In genomic region chr20:50690979-50691584, GRCh38 we compare ENCODE assay signal across 8 cellular contexts. TPM values are rescaled to one million over a fixed set of nuclear protein-coding genes. Genes with fewer than 3 reads are reported as not detected.
DNase-seq lines count a peak whose midpoint lies in the region; ATAC-seq and TF ChIP-seq lines count a peak whose summit lies in the region.

Gene RIPOR3, minus strand, starts transcription at chr20:50691542. Its CDS starts 414 bp downstream, at chr20:50691128.

- no peaks in the 10 kb centered on the region for H3K36me3 ChIP-seq in thymus (ENCODE audit: control insufficient read depth, insufficient read depth)

- intact Hi-C loops in activated CD4-positive, alpha-beta T cell treated with anti-CD3 and anti-CD28 coated beads for 36 hours (cut with DNase I, micrococcal nuclease): no loop called here
- intact Hi-C loops in dorsolateral prefrontal cortex (cut with DNase I): no loop called here
- intact Hi-C loops in activated CD4-positive, alpha-beta memory T cell treated with anti-CD3 and anti-CD28 coated beads for 36 hours (cut with micrococcal nuclease): no loop called here

- POLR2A ChIA-PET in activated CD4-positive, alpha-beta T cell treated with anti-CD3 and anti-CD28 coated beads for 36 hours (lab: Charles Lee): no interaction called here
- POLR2A ChIA-PET in activated CD4-positive, alpha-beta memory T cell treated with anti-CD3 and anti-CD28 coated beads for 36 hours (lab: Charles Lee): no interaction called here

- ATAC-seq in activated CD4-positive, alpha-beta T cell treated with anti-CD3 and anti-CD28 coated beads for 36 hours: no peak
- ATAC-seq in HG02884 (IDR thresholded peaks at IDR 0.05; ENCODE audit: unreplicated experiment): no peak
- ATAC-seq in GM21717 (IDR thresholded peaks at IDR 0.05; ENCODE audit: unreplicated experiment): no peak

- no peak for TF ChIP-seq CTCF in dorsolateral prefrontal cortex (IDR thresholded peaks at IDR 0.05 in 54 of 56, conservative IDR thresholded peaks at IDR 0.05 in 2 of 56; ENCODE audit: low read depth in 1 of 56, partially characterized antibody in 56 of 56)

- H3K36me3 Mint-ChIP-seq in activated CD4-positive, alpha-beta T cell treated with anti-CD3 and anti-CD28 coated beads for 36 hours (ENCODE audit: low read depth): no peaks in the 10 kb centered on the region
- no peaks in the 10 kb centered on the region for H3K36me3 Mint-ChIP-seq in activated CD4-positive, alpha-beta memory T cell treated with anti-CD3 and anti-CD28 coated beads for 36 hours

- H3K4me1 Mint-ChIP-seq in activated CD4-positive, alpha-beta T cell treated with anti-CD3 and anti-CD28 coated beads for 36 hours: peaks cover 8% of the 10 kb centered on the region
- peaks cover 9% of the 10 kb centered on the region for H3K4me1 Mint-ChIP-seq in activated CD4-positive, alpha-beta memory T cell treated with anti-CD3 and anti-CD28 coated beads for 36 hours (ENCODE audit: low read depth)

- no peak within 1 kb of the TSS for H3K27ac Mint-ChIP-seq in activated CD4-positive, alpha-beta T cell treated with anti-CD3 and anti-CD28 coated beads for 36 hours
- H3K27ac Mint-ChIP-seq in activated CD4-positive, alpha-beta memory T cell treated with anti-CD3 and anti-CD28 coated beads for 36 hours: no peak within 1 kb of the TSS

- no peak within 1 kb of the TSS for H3K4me3 Mint-ChIP-seq in activated CD4-positive, alpha-beta T cell treated with anti-CD3 and anti-CD28 coated beads for 36 hours
- H3K4me3 Mint-ChIP-seq in activated CD4-positive, alpha-beta memory T cell treated with anti-CD3 and anti-CD28 coated beads for 36 hours: no peak within 1 kb of the TSS

- H3K4me3 ChIP-seq in dorsolateral prefrontal cortex: peak within 1 kb of the TSS in 58 of 59 donors; percentile 10 to 67 (median 46)
- H3K4me3 ChIP-seq in thymus (ENCODE audit: low read length): peak within 1 kb of the TSS; percentile 21

- H3K9me3 ChIP-seq in thymus (ENCODE audit: control insufficient read depth): no peaks in the 10 kb centered on the region

- DNase-seq in activated CD4-positive, alpha-beta T cell treated with anti-CD3 and anti-CD28 coated beads for 36 hours: peak; percentile 10
- DNase-seq in activated CD4-positive, alpha-beta T cell treated with anti-CD3 and anti-CD28 coated beads for 4 hours: no peak
- DNase-seq in dorsolateral prefrontal cortex (peak in 2 of 10 donors; percentile 26 to 48), medulla oblongata (ENCODE audit: extremely low spot score) (peak; percentile 9)
- DNase-seq in activated CD4-positive, alpha-beta memory T cell treated with anti-CD3 and anti-CD28 coated beads for 36 hours: no peak

- no peaks in the 10 kb centered on the region for H3K4me1 ChIP-seq in thymus (ENCODE audit: control insufficient read depth, insufficient read depth, low read length)

- H3K9me3 Mint-ChIP-seq in activated CD4-positive, alpha-beta T cell treated with anti-CD3 and anti-CD28 coated beads for 36 hours (ENCODE audit: low read depth): no peaks in the 10 kb centered on the region
- no peaks in the 10 kb centered on the region for H3K9me3 Mint-ChIP-seq in activated CD4-positive, alpha-beta memory T cell treated with anti-CD3 and anti-CD28 coated beads for 36 hours

- WGBS in thymus: 5% methylated on average over 32 of the region's 32 CpGs

- H3K27me3 ChIP-seq in dorsolateral prefrontal cortex: peaks cover 0 to 27% (median 0%) of the 10 kb centered on the region in 45 donors
- peaks cover 33% of the 10 kb centered on the region for H3K27me3 ChIP-seq in thymus (ENCODE audit: control insufficient read depth, insufficient read depth)

- CTCF ChIA-PET in activated CD4-positive, alpha-beta T cell treated with anti-CD3 and anti-CD28 coated beads for 36 hours (lab: Charles Lee): interaction anchor here (0.7 kb wide), 2 partner anchors 58 to 528 kb away, joined by 3 read pairs; no protein-coding TSS in a partner anchor
- CTCF ChIA-PET in activated CD4-positive, alpha-beta memory T cell treated with anti-CD3 and anti-CD28 coated beads for 36 hours (lab: Charles Lee): interaction anchor here (3.0 kb wide), 1 partner anchor 59 kb away, joined by 18 read pairs; no protein-coding TSS in a partner anchor

- H3K27ac ChIP-seq in dorsolateral prefrontal cortex (peak within 1 kb of the TSS in 15 of 59 donors; percentile 9 to 61 (median 41)), thymus (ENCODE audit: low read depth) (peak within 1 kb of the TSS; percentile 65)

- H3K27me3 Mint-ChIP-seq in activated CD4-positive, alpha-beta T cell treated with anti-CD3 and anti-CD28 coated beads for 36 hours: peaks cover 43% of the 10 kb centered on the region
- peaks cover 35% of the 10 kb centered on the region for H3K27me3 Mint-ChIP-seq in activated CD4-positive, alpha-beta memory T cell treated with anti-CD3 and anti-CD28 coated beads for 36 hours

RNA-seq across cellular contexts. Expression of gene RIPOR3, which starts in this region (rescaled TPM):
- not detected for total RNA-seq in activated CD4-positive, alpha-beta T cell treated with anti-CD3 and anti-CD28 coated beads for 36 hours
- total RNA-seq in dorsolateral prefrontal cortex: 10 to 100 TPM in 3 of 120 experiments, 1 to 10 TPM in 114, under 1 TPM in 3; 0.69 to 27.4 (median 3.9) TPM
- 23.4 TPM for polyA plus RNA-seq in thymus
- not detected for total RNA-seq in activated CD4-positive, alpha-beta memory T cell treated with anti-CD3 and anti-CD28 coated beads for 36 hours

Comparison
In these comparisons a context has a peak if more than half of its experiments do, and no peak if none do; other contexts are left out.
1. Peak in DNase-seq in activated CD4-positive, alpha-beta T cell treated with anti-CD3 and anti-CD28 coated beads for 36 hours; RNA of the gene not detected or under 1 TPM.